ENCODE assay signal across 19 cellular contexts in genomic region chr3:194976049-194976451, GRCh38.
DNase-seq lines count a peak whose midpoint lies in the region; ATAC-seq, FAIRE-seq and TF ChIP-seq lines count a peak whose summit lies in the region.
"Had no signal": no experiment of that assay in that cellular context is flagged by ENCODE, and none has a peak within 500 bp of the region (broad histone marks: within the 10 kb centered on the region; RNA-seq: fewer than 3 reads in every experiment).

No MANE protein-coding gene starts in this region.

- no peak for TF ChIP-seq POLR2A in prostate gland (IDR thresholded peaks at IDR 0.05)
- no peak for TF ChIP-seq POLR2A in GM12891 (IDR thresholded peaks at IDR 0.05; ENCODE audit: low read depth, low read length)

- no peak for DNase-seq in Karpas-422
- peak; percentile 8 for DNase-seq in dermis blood vessel endothelial cell
- peak; percentile 88 for DNase-seq in prostate gland (ENCODE audit: low spot score)
- no peak for DNase-seq in GM12891 (ENCODE audit: insufficient read length, low spot score)
- DNase-seq in NCI-H2081 treated with DMSO at 0.1 percent for 48 hours (lab: John Stamatoyannopoulos, UW): no peak
- DNase-seq in NCI-H1436 treated with DMSO at 0.1 percent for 48 hours (lab: John Stamatoyannopoulos, UW): no peak
- DNase-seq: activated T-cell treated with anti-CD3 and anti-CD28 coated beads, Interleukin-2, amount 50 U/mL, for 72 hours; gastrocnemius medialis; H9; NK-92 treated with Interleukin-12 subunit alpha and Interleukin-12 subunit beta, amount 100 ng/mL, for 24 hours; occipital lobe; sigmoid colon; SW 1271 had no signal

- no peaks in the 10 kb centered on the region for H3K79me2 ChIP-seq in Karpas-422 (ENCODE audit: low read length)

- TF ChIP-seq CTCF in C4-2B (conservative IDR thresholded peaks at IDR 0.05) (no peak), prostate gland (IDR thresholded peaks at IDR 0.05) (no peak)

- peak overlapping the region; percentile 35 for H3K27ac ChIP-seq in C4-2B
- no peak overlapping the region for H3K27ac ChIP-seq in Karpas-422 (ENCODE audit: low read length)
- H3K27ac ChIP-seq in prostate gland: peak overlapping the region in 1 of 2 donors; percentile 46
- H3K27ac ChIP-seq: body of pancreas, gastrocnemius medialis, sigmoid colon had no signal

- WGBS in prostate gland: 52% methylated on average over 5 of the region's 5 CpGs

- H3K9me3 ChIP-seq in Karpas-422 (ENCODE audit: low read length): no peaks in the 10 kb centered on the region
- H3K9me3 ChIP-seq in prostate gland: no peaks in the 10 kb centered on the region
- H3K9me3 ChIP-seq: body of pancreas, gastrocnemius medialis, sigmoid colon had no signal

- H3K36me3 ChIP-seq in Karpas-422 (ENCODE audit: insufficient read depth, low read length) (no peaks in the 10 kb centered on the region), prostate gland (no peaks in the 10 kb centered on the region)
- H3K36me3 ChIP-seq: gastrocnemius medialis, sigmoid colon had no signal

- no peaks in the 10 kb centered on the region for H3K9me2 ChIP-seq in Karpas-422 (replicated peaks; ENCODE audit: insufficient read depth, low read length)

- H3K4me2 ChIP-seq in Karpas-422 (ENCODE audit: low read depth, low read length, poor library complexity, severe bottlenecking): peak overlapping the region; percentile 38

- H3K9ac ChIP-seq in Karpas-422 (ENCODE audit: low read length): no peak overlapping the region

- H3K4me1 ChIP-seq in Karpas-422 (ENCODE audit: low read length) (peaks cover 20% of the 10 kb centered on the region), prostate gland (replicated peaks) (no peaks in the 10 kb centered on the region)
- H3K4me1 ChIP-seq: body of pancreas, sigmoid colon had no signal

- H3K4me3 ChIP-seq in Karpas-422 (ENCODE audit: low read length) (no peak overlapping the region), prostate gland (no peak overlapping the region)
- H3K4me3 ChIP-seq: body of pancreas, coronary artery, gastrocnemius medialis, sigmoid colon had no signal

- intact Hi-C loops in prostate gland (cut with DNase I): no loop called here

- no peak for ATAC-seq in GM21528 (IDR thresholded peaks at IDR 0.05; ENCODE audit: low FRiP score, unreplicated experiment)
- ATAC-seq: activated naive CD4-positive, alpha-beta T cell treated with anti-CD3 and anti-CD28 coated beads, Interleukin-2, amount 50 U/mL, for 72 hours; activated T-cell treated with anti-CD3 and anti-CD28 coated beads, Interleukin-2, amount 50 U/mL, for 72 hours; body of pancreas; gastrocnemius medialis had no signal

- no peaks in the 10 kb centered on the region for H4K20me1 ChIP-seq in Karpas-422 (ENCODE audit: insufficient read depth, low read depth, low read length)

- H3K27me3 ChIP-seq in Karpas-422 (ENCODE audit: low read length) (peaks cover 3% of the 10 kb centered on the region; the same call in 1 of the 2 replicates), prostate gland (replicated peaks; ENCODE audit: insufficient read depth) (no peaks in the 10 kb centered on the region)
- H3K27me3 ChIP-seq: body of pancreas, gastrocnemius medialis, sigmoid colon had no signal

- H2AFZ ChIP-seq in Karpas-422 (ENCODE audit: low read length): no peak overlapping the region

- FAIRE-seq in GM12891 (lab: Jason Lieb, UNC): no peak
- FAIRE-seq: GM19239 had no signal

TF ChIP-seq in GM12891, 5 proteins besides CTCF, POLR2A, EP300 and RAD21:
- TF ChIP-seq SPI1 (IDR thresholded peaks at IDR 0.05; ENCODE audit: low read depth, low read length): no peak

Comparison
In these comparisons a context has a peak if more than half of its experiments do, and no peak if none do; other contexts are left out.
1. DNase-seq: peak in dermis blood vessel endothelial cell (single experiment) and prostate gland (single experiment); none in Karpas-422 (single experiment), GM12891 (single experiment), NCI-H2081 treated with DMSO at 0.1 percent for 48 hours (single experiment) and NCI-H1436 treated with DMSO at 0.1 percent for 48 hours (single experiment).